ENCODE assay signal across 20 cellular contexts in the genomic region with DNA sequence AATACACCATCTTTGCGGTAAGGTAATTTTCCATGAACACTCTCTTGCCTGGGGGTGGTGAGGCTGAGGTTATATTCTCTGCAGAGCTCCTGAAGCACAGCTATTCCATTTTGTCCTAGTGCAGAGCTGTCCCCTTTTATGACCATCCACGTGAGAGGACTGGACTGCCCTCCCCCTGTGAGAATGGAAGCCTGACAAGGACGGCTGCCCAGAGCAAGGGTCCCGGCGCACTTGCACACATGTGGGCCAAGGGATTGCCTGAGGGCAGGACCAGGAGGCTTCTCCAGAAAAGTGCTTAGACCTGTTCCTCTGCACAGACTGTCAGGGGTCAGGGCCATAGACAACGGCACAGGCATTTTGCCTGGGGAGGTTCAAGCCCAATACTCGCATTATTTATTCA.
"Had no signal": no experiment of that assay in that cellular context is flagged by ENCODE, and none has a peak within 500 bp of the region (broad histone marks: within the 10 kb centered on the region; RNA-seq: fewer than 3 reads in every experiment).

No MANE protein-coding gene starts in this region.

- H3K27me3 Mint-ChIP-seq: activated naive CD4-positive, alpha-beta T cell treated with anti-CD3 and anti-CD28 coated beads, Interleukin-2, amount 50 U/mL, for 24 hours; progenitor cell of endocrine pancreas had no signal

- ATAC-seq: effector memory CD8-positive, alpha-beta T cell; esophagus mucosa; natural killer cell treated with Interleukin-12 subunit alpha and Interleukin-12 subunit beta and Interleukin-15 and Interleukin-18, amount 100 ng/mL, for 72 hours had no signal

- H3K4me1 ChIP-seq: left ventricle myocardium inferior had no signal

- H3K27ac Mint-ChIP-seq: activated naive CD4-positive, alpha-beta T cell treated with anti-CD3 and anti-CD28 coated beads, Interleukin-2, amount 50 U/mL, for 24 hours; effector memory CD8-positive, alpha-beta T cell; mesothelial cell of epicardium; natural killer cell treated with Interleukin-12 subunit alpha and Interleukin-12 subunit beta and Interleukin-15 and Interleukin-18, amount 100 ng/mL, for 72 hours; progenitor cell of endocrine pancreas had no signal

- H3K4me3 Mint-ChIP-seq: activated naive CD4-positive, alpha-beta T cell treated with anti-CD3 and anti-CD28 coated beads, Interleukin-2, amount 50 U/mL, for 24 hours; effector memory CD8-positive, alpha-beta T cell; mesothelial cell of epicardium; natural killer cell treated with Interleukin-12 subunit alpha and Interleukin-12 subunit beta and Interleukin-15 and Interleukin-18, amount 100 ng/mL, for 72 hours had no signal

- H3K27ac ChIP-seq: ascending aorta, brain microvascular endothelial cell, left ventricle myocardium inferior had no signal

- H3K36me3 Mint-ChIP-seq: natural killer cell treated with Interleukin-12 subunit alpha and Interleukin-12 subunit beta and Interleukin-15 and Interleukin-18, amount 100 ng/mL, for 72 hours had no signal

- DNase-seq: activated CD4-positive, CD25-positive, alpha-beta regulatory T cell treated with anti-CD3 and anti-CD28 coated beads, Interleukin-2, amount 50 U/mL, for 72 hours; activated gamma-delta T cell treated with Interleukin-2 at 50 U/mL for 16 hours; activated T-cell treated with anti-CD3 and anti-CD28 coated beads, Interleukin-2, amount 50 U/mL, for 1 hour; brain microvascular endothelial cell; central memory CD4-positive, alpha-beta T cell; effector memory CD8-positive, alpha-beta T cell; glutamatergic neuron; hippocampal formation; left ventricle myocardium inferior; mammary epithelial cell; retina; stimulated activated CD4-positive, alpha-beta T cell treated with anti-CD3 and anti-CD28 coated beads, Interleukin-4, amount 100 ng/mL, for 24 hours; stimulated activated naive CD4-positive, alpha-beta T cell treated with Interleukin-2 at 50 U/mL for 16 hours; thyroid gland had no signal

- H3K9me3 Mint-ChIP-seq: activated naive CD4-positive, alpha-beta T cell treated with anti-CD3 and anti-CD28 coated beads, Interleukin-2, amount 50 U/mL, for 24 hours; effector memory CD8-positive, alpha-beta T cell; natural killer cell treated with Interleukin-12 subunit alpha and Interleukin-12 subunit beta and Interleukin-15 and Interleukin-18, amount 100 ng/mL, for 72 hours had no signal

- H3K36me3 ChIP-seq: ascending aorta, brain microvascular endothelial cell, thyroid gland had no signal

- H3K27me3 ChIP-seq: ascending aorta, brain microvascular endothelial cell, thyroid gland had no signal

- H3K4me3 ChIP-seq: ascending aorta, left ventricle myocardium inferior, thyroid gland had no signal

- H3K9me3 ChIP-seq: ascending aorta, thyroid gland had no signal
